24 cellular contexts compared by ENCODE assay signal in the genomic region with DNA sequence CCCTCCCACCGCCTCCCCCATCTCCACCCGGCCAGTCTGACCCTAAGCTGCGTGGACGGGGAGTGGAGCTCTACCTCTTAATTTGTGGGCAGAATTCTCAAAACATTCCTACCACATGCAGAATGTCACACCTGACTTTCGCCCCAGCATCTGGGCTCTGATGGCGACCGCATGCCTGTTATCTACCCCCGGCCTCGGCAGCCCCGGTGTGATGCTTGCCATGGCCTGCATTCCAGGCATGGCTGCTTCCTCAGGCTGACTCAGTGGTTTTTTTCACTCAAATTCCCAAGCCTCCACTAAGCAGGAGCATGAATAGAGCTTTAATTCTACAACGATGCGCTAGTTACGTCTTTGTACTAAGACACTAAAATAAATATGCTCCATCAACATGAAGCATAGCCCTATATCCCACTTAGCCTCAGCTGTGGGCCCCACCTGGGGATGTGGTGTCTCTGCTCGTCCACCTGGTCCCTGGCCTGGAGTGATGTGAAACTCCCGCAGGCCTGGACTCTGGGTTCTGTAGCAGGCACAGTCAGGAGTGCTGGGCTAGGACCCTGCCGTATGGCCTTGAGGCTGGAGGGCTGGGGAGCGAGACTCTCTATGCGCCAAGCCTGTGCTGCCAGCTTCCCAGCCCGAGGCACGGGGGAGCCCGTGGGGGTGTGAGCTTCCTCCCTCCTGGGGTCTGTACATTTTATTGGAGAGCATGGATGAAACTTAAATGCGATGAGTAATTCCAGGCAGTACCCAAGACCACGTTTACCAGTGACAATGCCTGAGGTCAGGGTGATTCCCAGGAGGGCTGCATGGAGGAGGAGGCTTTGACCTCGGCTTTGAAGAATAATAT.
A peak's percentile ranks its signal among the peaks of the same experiment; 100 is the strongest.
DNase-seq lines count a peak whose midpoint lies in the region; ATAC-seq and TF ChIP-seq lines count a peak whose summit lies in the region.
"Had no signal": no experiment of that assay in that cellular context is flagged by ENCODE, and none has a peak within 500 bp of the region (broad histone marks: within the 10 kb centered on the region; RNA-seq: fewer than 3 reads in every experiment).

No MANE protein-coding gene starts in this region.

- CTCF ChIA-PET in Caco-2 (lab: Charles Lee) (interaction anchor here (0.6 kb wide), 1 partner anchor 104 kb away, joined by 5 read pairs; no protein-coding TSS in a partner anchor), PC-3 (lab: Charles Lee) (interaction anchor here (0.6 kb wide), 1 partner anchor 68 kb away, joined by 9 read pairs; no protein-coding TSS in a partner anchor)

- H3K4me1 ChIP-seq in Caco-2 (no peaks in the 10 kb centered on the region), PC-3 (ENCODE audit: insufficient read depth, low read length) (peaks cover 22% of the 10 kb centered on the region), osteoblast (ENCODE audit: insufficient read depth, low read length) (no peaks in the 10 kb centered on the region)
- H3K4me1 ChIP-seq: breast epithelium, gastrocnemius medialis, lower lobe of right lung had no signal

- 0 out of 2 replicates have a peak, but pooled peaks cover 4% of the 10 kb centered on the region for H4K20me1 ChIP-seq in PC-3 (ENCODE audit: low read length)
- no peaks in the 10 kb centered on the region for H4K20me1 ChIP-seq in osteoblast (ENCODE audit: insufficient read depth, low read length)

- H3K36me3 Mint-ChIP-seq in Caco-2 (ENCODE audit: insufficient read depth, unreplicated experiment): peaks cover 34% of the 10 kb centered on the region
- H3K36me3 Mint-ChIP-seq: activated CD4-positive, alpha-beta memory T cell treated with anti-CD3 and anti-CD28 coated beads for 36 hours; CD8-positive, alpha-beta T cell had no signal

- H3K9me2 ChIP-seq in PC-3 (replicated peaks; ENCODE audit: low read length): no peaks in the 10 kb centered on the region

- H3K4me3 Mint-ChIP-seq in Caco-2 (ENCODE audit: unreplicated experiment): no peak overlapping the region
- H3K4me3 Mint-ChIP-seq: activated CD4-positive, alpha-beta memory T cell treated with anti-CD3 and anti-CD28 coated beads for 36 hours; CD8-positive, alpha-beta T cell had no signal

- H3K27me3 ChIP-seq in Caco-2 (replicated peaks; ENCODE audit: control insufficient read depth, insufficient read depth, low read length) (no peaks in the 10 kb centered on the region), PC-3 (ENCODE audit: low read length) (no peaks in the 10 kb centered on the region), osteoblast (ENCODE audit: insufficient read depth, low read length) (no peaks in the 10 kb centered on the region)
- H3K27me3 ChIP-seq: breast epithelium had no signal

- H3K4me3 ChIP-seq in Caco-2 (ENCODE audit: low read depth, low read length): no peak overlapping the region
- H3K4me3 ChIP-seq in PC-3 (ENCODE audit: low read length): no peak overlapping the region
- H3K4me3 ChIP-seq in osteoblast (ENCODE audit: insufficient read depth, low read length): no peak overlapping the region
- H3K4me3 ChIP-seq: breast epithelium, gastrocnemius medialis, lower lobe of right lung had no signal

- POLR2A ChIA-PET in Caco-2 (lab: Charles Lee) (no interaction called here), PC-3 (lab: Charles Lee; ENCODE audit: unreplicated experiment) (no interaction called here)

- H3K27ac Mint-ChIP-seq in Caco-2 (ENCODE audit: unreplicated experiment): peak overlapping the region; percentile 35
- H3K27ac Mint-ChIP-seq: activated CD4-positive, alpha-beta memory T cell treated with anti-CD3 and anti-CD28 coated beads for 36 hours; CD8-positive, alpha-beta T cell had no signal

- H3K27ac ChIP-seq in PC-3 (ENCODE audit: low read length) (peak overlapping the region; percentile 11; the same call in 1 of the 2 replicates), osteoblast (ENCODE audit: low read depth, low read length) (no peak overlapping the region)
- H3K27ac ChIP-seq: breast epithelium, gastrocnemius medialis, lower lobe of right lung had no signal

- TF ChIP-seq CTCF in Caco-2 (IDR thresholded peaks at IDR 0.05; ENCODE audit: insufficient read depth in 1 of 2, low read depth in 1 of 2, low read length in 1 of 2, severe bottlenecking in 1 of 2, unreplicated experiment in 1 of 2) (no peak), PC-3 (conservative IDR thresholded peaks at IDR 0.05; ENCODE audit: low read depth, low read length) (no peak), osteoblast (IDR thresholded peaks at IDR 0.05; ENCODE audit: extremely low read depth, low read depth, low read length) (no peak)

- no peaks in the 10 kb centered on the region for H3K27me3 Mint-ChIP-seq in Caco-2 (ENCODE audit: insufficient read depth, unreplicated experiment)

- H3K9me3 Mint-ChIP-seq in Caco-2 (ENCODE audit: unreplicated experiment): no peaks in the 10 kb centered on the region
- H3K9me3 Mint-ChIP-seq: activated CD4-positive, alpha-beta memory T cell treated with anti-CD3 and anti-CD28 coated beads for 36 hours; CD8-positive, alpha-beta T cell had no signal

- H3K4me2 ChIP-seq in PC-3 (ENCODE audit: low read length): no peak overlapping the region
- no peak overlapping the region for H3K4me2 ChIP-seq in osteoblast (ENCODE audit: insufficient read depth, low read length)

- intact Hi-C loops in Caco-2 (cut with micrococcal nuclease; ENCODE audit: unreplicated experiment): no loop called here
- intact Hi-C loops in PC-3 (cut with micrococcal nuclease): no loop called here

- no peak overlapping the region for H2AFZ ChIP-seq in PC-3 (ENCODE audit: low read length)
- no peak overlapping the region for H2AFZ ChIP-seq in osteoblast (ENCODE audit: low read length)

- no TSS peak for BruUV-seq in Caco-2 (replicated peaks; lab: Mats Ljungman, UMichigan)
- BruUV-seq in PC-3 (replicated peaks; lab: Mats Ljungman, UMichigan): no TSS peak

- H3K79me2 ChIP-seq in PC-3 (ENCODE audit: low read length) (no peaks in the 10 kb centered on the region), osteoblast (ENCODE audit: insufficient read depth, low read length) (no peaks in the 10 kb centered on the region)

- H3K36me3 ChIP-seq in Caco-2 (ENCODE audit: control insufficient read depth, insufficient read depth, low read length) (no peaks in the 10 kb centered on the region), PC-3 (ENCODE audit: low read depth, low read length) (no peaks in the 10 kb centered on the region), osteoblast (ENCODE audit: insufficient read depth, low read length) (no peaks in the 10 kb centered on the region)
- H3K36me3 ChIP-seq: breast epithelium, gastrocnemius medialis, lower lobe of right lung had no signal

- ATAC-seq in PC-3: no peak
- ATAC-seq: CD8-positive, alpha-beta T cell; esophagus mucosa; gastrocnemius medialis had no signal

- DNase-seq in Caco-2 (no peak), PC-3 (no peak), glomerular visceral epithelial cell (ENCODE audit: extremely low spot score) (peak; percentile 42), osteoblast (ENCODE audit: insufficient read length, low spot score, missing footprints) (peak; percentile 91), SIG-M5 (lab: John Stamatoyannopoulos, UW) (no peak), NCI-H1092 treated with DMSO at 0.1 percent for 48 hours (lab: John Stamatoyannopoulos, UW) (no peak)
- DNase-seq in stimulated activated CD4-positive, alpha-beta T cell treated with anti-CD3 and anti-CD28 coated beads, Interleukin-4, amount 100 ng/mL, for 24 hours: no peak
- DNase-seq: activated CD4-positive, alpha-beta memory T cell treated with anti-CD3 and anti-CD28 coated beads for 36 hours; activated CD4-positive, CD25-positive, alpha-beta regulatory T cell; activated effector memory CD4-positive, alpha-beta T cell treated with anti-CD3 and anti-CD28 coated beads, Interleukin-2, amount 50 U/mL, for 16 hours; CD8-positive, alpha-beta T cell; effector memory CD4-positive, alpha-beta T cell; gastrocnemius medialis; KBM-7; lower lobe of right lung; MM.1S; NCI-H1417 treated with DMSO at 0.1 percent for 48 hours; NCI-H2081 treated with DMSO at 0.1 percent for 48 hours; small intestine; stimulated activated CD4-positive, alpha-beta T cell treated with anti-CD3 and anti-CD28 coated beads, Interleukin-2, amount 100 ng/mL, for 24 hours; substantia nigra; SW 1271 had no signal

- H3F3A ChIP-seq in PC-3 (ENCODE audit: low read length, unreplicated experiment): no peaks in the 10 kb centered on the region

- H3K9ac ChIP-seq in PC-3 (ENCODE audit: low read length): no peak overlapping the region

- no peaks in the 10 kb centered on the region for H3K9me3 ChIP-seq in Caco-2
- H3K9me3 ChIP-seq in PC-3 (ENCODE audit: low read length): no peaks in the 10 kb centered on the region
- H3K9me3 ChIP-seq in osteoblast (ENCODE audit: low read depth, low read length): no peaks in the 10 kb centered on the region
- H3K9me3 ChIP-seq: breast epithelium, gastrocnemius medialis, lower lobe of right lung had no signal

- H3K4me1 Mint-ChIP-seq in Caco-2 (ENCODE audit: low read depth, unreplicated experiment): no peaks in the 10 kb centered on the region

Comparison
In these comparisons a context has a peak if more than half of its experiments do, and no peak if none do; other contexts are left out.
1. DNase-seq: peak in glomerular visceral epithelial cell (single experiment) and osteoblast (single experiment); none in Caco-2 (0 of 2), PC-3 (single experiment), SIG-M5 (single experiment), stimulated activated CD4-positive, alpha-beta T cell treated with anti-CD3 and anti-CD28 coated beads, Interleukin-4, amount 100 ng/mL, for 24 hours (single experiment) and NCI-H1092 treated with DMSO at 0.1 percent for 48 hours (single experiment).